Comparison of ENCODE assay signal across 1 cellular context in genomic region chr3:126968995-126969385, GRCh38.
TF ChIP-seq lines count a peak whose summit lies in the region.

No MANE protein-coding gene starts in this region.

TF ChIP-seq in GM12878, 131 proteins besides CTCF, POLR2A, EP300 and RAD21 (continued from another document):
- TF ChIP-seq FOS (IDR thresholded peaks at IDR 0.05; ENCODE audit: borderline replicate concordance, extremely low read depth, insufficient read length) (no peak), CHD4 (IDR thresholded peaks at IDR 0.05) (no peak), IKZF1 (conservative IDR thresholded peaks at IDR 0.05) (0 out of 2 replicates have a peak, but pooled peaks have one; percentile 18), ZBED1 (IDR thresholded peaks at IDR 0.05; ENCODE audit: borderline replicate concordance) (no peak), BHLHE40 (IDR thresholded peaks at IDR 0.05; ENCODE audit: borderline replicate concordance in 1 of 2, low read depth in 2 of 2, low read length in 1 of 2) (0 out of 4 replicates have a peak, but pooled peaks of 1 of the 2 experiments have one; percentile 22), TBL1XR1 (IDR thresholded peaks at IDR 0.05; ENCODE audit: low read depth, low read length) (no peak), WRNIP1 (IDR thresholded peaks at IDR 0.05; ENCODE audit: borderline replicate concordance, low read depth, low read length) (no peak), YY1 (IDR thresholded peaks at IDR 0.05; ENCODE audit: low read depth, low read length) (no peak)
- TF ChIP-seq, protein P1, sequence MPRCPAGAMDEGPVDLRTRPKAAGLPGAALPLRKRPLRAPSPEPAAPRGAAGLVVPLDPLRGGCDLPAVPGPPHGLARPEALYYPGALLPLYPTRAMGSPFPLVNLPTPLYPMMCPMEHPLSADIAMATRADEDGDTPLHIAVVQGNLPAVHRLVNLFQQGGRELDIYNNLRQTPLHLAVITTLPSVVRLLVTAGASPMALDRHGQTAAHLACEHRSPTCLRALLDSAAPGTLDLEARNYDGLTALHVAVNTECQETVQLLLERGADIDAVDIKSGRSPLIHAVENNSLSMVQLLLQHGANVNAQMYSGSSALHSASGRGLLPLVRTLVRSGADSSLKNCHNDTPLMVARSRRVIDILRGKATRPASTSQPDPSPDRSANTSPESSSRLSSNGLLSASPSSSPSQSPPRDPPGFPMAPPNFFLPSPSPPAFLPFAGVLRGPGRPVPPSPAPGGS (IDR thresholded peaks at IDR 0.05; ENCODE audit: borderline replicate concordance, insufficient read depth, low read depth, low read length, poor library complexity, severe bottlenecking), result no peak
